In genomic region chr2:48145845-48146452, GRCh38 we compare ENCODE assay signal across 14 cellular contexts.
A peak's percentile ranks its signal among the peaks of the same experiment; 100 is the strongest.
DNase-seq lines count a peak whose midpoint lies in the region; ATAC-seq and TF ChIP-seq lines count a peak whose summit lies in the region.
"Had no signal": no experiment of that assay in that cellular context is flagged by ENCODE, and none has a peak within 500 bp of the region (broad histone marks: within the 10 kb centered on the region; RNA-seq: fewer than 3 reads in every experiment).

No MANE protein-coding gene starts in this region.

- no peaks in the 10 kb centered on the region for H3F3A ChIP-seq in SK-N-SH (replicated peaks; ENCODE audit: insufficient read depth)

- no peak overlapping the region for H2AFZ ChIP-seq in SK-N-SH (ENCODE audit: low read depth)

- in situ Hi-C loops in KBM-7 (cut with MboI; ENCODE audit: low pct_unique_long_range_greater_than_20kb, low sequenced_read_pairs), result no loop called here

- H4K20me1 ChIP-seq in SK-N-SH (ENCODE audit: insufficient read depth), result no peaks in the 10 kb centered on the region

- DNase-seq in CMK (ENCODE audit: low read depth) (peak; percentile 92), KBM-7 (peak; percentile 60), UCSD-AML1 (lab: John Stamatoyannopoulos, UW; ENCODE audit: unreplicated experiment) (peak; percentile 42), left lobe of liver (ENCODE audit: low spot score) (no peak), C1 segment of cervical spinal cord (lab: John Stamatoyannopoulos, UW) (no peak), SK-N-SH (no peak), foreskin melanocyte (no peak)
- DNase-seq: CD8-positive, alpha-beta T cell; naive B cell; NCI-H1105; Peyer's patch; stimulated activated CD4-positive, alpha-beta T cell treated with anti-CD3 and anti-CD28 coated beads, Interleukin-4, amount 100 ng/mL, for 4 hours; transverse colon had no signal

- peaks cover 0 to 3% of the 10 kb centered on the region in 2 experiments; a peak in 1 of 4 replicates for H3K4me1 ChIP-seq in SK-N-SH (ENCODE audit: control insufficient read depth in 1 of 2, insufficient read depth in 2 of 2, low read depth in 1 of 2, low read length in 1 of 2)
- H3K4me1 ChIP-seq: Peyer's patch, transverse colon had no signal

- no peak for TF ChIP-seq RAD21 in SK-N-SH (IDR thresholded peaks at IDR 0.05; ENCODE audit: low read length)

- no peaks in the 10 kb centered on the region for H3K9me3 ChIP-seq in SK-N-SH
- H3K9me3 ChIP-seq: Peyer's patch, transverse colon had no signal

- no peaks in the 10 kb centered on the region for H3K79me2 ChIP-seq in SK-N-SH (ENCODE audit: insufficient read depth)

- CTCF ChIA-PET in SK-N-SH (lab: Yijun Ruan, JAX), result interaction anchor here (0.9 kb wide), 1 partner anchor 10 kb away, joined by 3 read pairs; no protein-coding TSS in a partner anchor

- H3K27ac ChIP-seq in SK-N-SH (ENCODE audit: low read depth in 2 of 2, low read length in 1 of 2), result no peak overlapping the region
- H3K27ac ChIP-seq: Peyer's patch, transverse colon had no signal

- H3K9me2 ChIP-seq in SK-N-SH, result no peaks in the 10 kb centered on the region

- no peak overlapping the region for H3K9ac ChIP-seq in SK-N-SH

- H3K4me3 ChIP-seq in SK-N-SH (ENCODE audit: low read depth in 2 of 2, low read length in 1 of 2), result no peak overlapping the region
- H3K4me3 ChIP-seq: Peyer's patch, transverse colon had no signal

- no peaks in the 10 kb centered on the region for H3K36me3 ChIP-seq in SK-N-SH (replicated peaks in 1 of 2; ENCODE audit: control insufficient read depth in 1 of 2, insufficient read depth in 2 of 2, low read length in 1 of 2)
- H3K36me3 ChIP-seq: Peyer's patch, transverse colon had no signal

- TF ChIP-seq CTCF in SK-N-SH (IDR thresholded peaks at IDR 0.05), result no peak

- no peak for TF ChIP-seq EP300 in SK-N-SH (IDR thresholded peaks at IDR 0.05; ENCODE audit: borderline replicate concordance in 1 of 2, low read depth in 1 of 2, low read length in 1 of 2)

- 64% methylated on average over 6 of the region's 6 CpGs for WGBS in SK-N-SH (ENCODE audit: low lambda C conversion rate)

- POLR2A ChIA-PET in SK-N-SH (lab: Yijun Ruan, JAX), result no interaction called here

- ATAC-seq in left lobe of liver (peak; percentile 51), GM21825 (IDR thresholded peaks at IDR 0.05; ENCODE audit: unreplicated experiment) (no peak)
- ATAC-seq: CD8-positive, alpha-beta T cell had no signal

- no peak overlapping the region for H3K4me2 ChIP-seq in SK-N-SH

- no peaks in the 10 kb centered on the region for H3K27me3 ChIP-seq in SK-N-SH (ENCODE audit: insufficient read depth)
- H3K27me3 ChIP-seq: Peyer's patch, transverse colon had no signal

TF ChIP-seq in SK-N-SH, 30 proteins besides CTCF, POLR2A, EP300 and RAD21:
- no peak for TF ChIP-seq FOSL2 (IDR thresholded peaks at IDR 0.05; ENCODE audit: borderline replicate concordance, low read depth)
- no peak for TF ChIP-seq MAX (IDR thresholded peaks at IDR 0.05; ENCODE audit: low read depth)
- no peak for TF ChIP-seq MXI1 (IDR thresholded peaks at IDR 0.05; ENCODE audit: low read depth, low read length)
- no peak for TF ChIP-seq YY1 (IDR thresholded peaks at IDR 0.05; ENCODE audit: low read depth)
- no peak for TF ChIP-seq SMC3 (IDR thresholded peaks at IDR 0.05; ENCODE audit: low read depth, low read length)
- TF ChIP-seq POLR2AphosphoS5 (IDR thresholded peaks at IDR 0.05; ENCODE audit: low read depth, low read length), result no peak
- TF ChIP-seq, protein P1, sequence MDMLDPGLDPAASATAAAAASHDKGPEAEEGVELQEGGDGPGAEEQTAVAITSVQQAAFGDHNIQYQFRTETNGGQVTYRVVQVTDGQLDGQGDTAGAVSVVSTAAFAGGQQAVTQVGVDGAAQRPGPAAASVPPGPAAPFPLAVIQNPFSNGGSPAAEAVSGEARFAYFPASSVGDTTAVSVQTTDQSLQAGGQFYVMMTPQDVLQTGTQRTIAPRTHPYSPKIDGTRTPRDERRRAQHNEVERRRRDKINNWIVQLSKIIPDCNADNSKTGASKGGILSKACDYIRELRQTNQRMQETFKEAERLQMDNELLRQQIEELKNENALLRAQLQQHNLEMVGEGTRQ (IDR thresholded peaks at IDR 0.05; ENCODE audit: borderline replicate concordance, low read depth, low read length), result no peak
- TF ChIP-seq RFX5 (IDR thresholded peaks at IDR 0.05; ENCODE audit: low read length), result no peak
- TF ChIP-seq MEF2A (IDR thresholded peaks at IDR 0.05; ENCODE audit: borderline replicate concordance, low read depth), result no peak
- no peak for TF ChIP-seq SIN3A (IDR thresholded peaks at IDR 0.05; ENCODE audit: borderline replicate concordance, low read depth, low read length)
- TF ChIP-seq GATA2 (CRISPR knock-in tag; IDR thresholded peaks at IDR 0.05), result no peak
- no peak for TF ChIP-seq NRF1 (IDR thresholded peaks at IDR 0.05; ENCODE audit: low read depth, low read length)
- TF ChIP-seq TAF1 (IDR thresholded peaks at IDR 0.05; ENCODE audit: borderline replicate concordance, low read depth, low read length), result no peak
- TF ChIP-seq TCF12 (IDR thresholded peaks at IDR 0.05), result no peak
- no peak for TF ChIP-seq REST (IDR thresholded peaks at IDR 0.05; ENCODE audit: low read depth, low read length)
- TF ChIP-seq TEAD4 (IDR thresholded peaks at IDR 0.05; ENCODE audit: borderline replicate concordance, insufficient read depth), result no peak
- TF ChIP-seq IRF3 (IDR thresholded peaks at IDR 0.05; ENCODE audit: low read depth, low read length), result no peak
TF ChIP-seq in SK-N-SH: peak in this region for 0.

Comparison
In these comparisons a context has a peak if more than half of its experiments do, and no peak if none do; other contexts are left out.
1. DNase-seq: peak in CMK (single experiment), KBM-7 (single experiment) and UCSD-AML1 (single experiment); none in left lobe of liver (single experiment), C1 segment of cervical spinal cord (0 of 14), SK-N-SH (single experiment) and foreskin melanocyte (single experiment).